In the genomic region with DNA sequence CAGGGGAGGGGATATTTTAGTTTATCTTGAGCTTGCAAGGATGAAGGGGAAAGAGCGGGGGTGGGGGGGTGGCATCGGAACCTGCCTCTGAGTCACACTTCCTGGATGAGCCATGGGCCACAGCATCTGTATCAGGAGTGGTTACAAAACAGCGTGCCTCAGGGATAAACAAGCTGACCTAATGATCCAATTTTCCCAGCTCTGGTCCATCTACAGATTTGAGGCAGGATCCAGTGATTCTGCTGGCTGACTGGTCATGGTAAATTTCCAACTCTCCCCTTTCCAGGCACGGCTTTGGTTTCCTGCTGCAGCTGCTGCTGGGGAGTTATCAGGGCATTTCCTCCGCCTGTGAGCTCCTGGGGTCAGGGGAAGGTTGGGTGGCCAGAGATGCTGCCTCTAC, we compare ENCODE assay signal across 1 cellular context.
A peak's percentile ranks its signal among the peaks of the same experiment; 100 is the strongest.
TF ChIP-seq lines count a peak whose summit lies in the region.

No MANE protein-coding gene starts in this region.

TF ChIP-seq in endothelial cell of umbilical vein, 7 proteins besides CTCF, POLR2A, EP300 and RAD21 (continued from another document):
- TF ChIP-seq JUN (IDR thresholded peaks at IDR 0.05; ENCODE audit: borderline replicate concordance, insufficient read depth, insufficient read length, low read depth) (peak; percentile 74), FOS (IDR thresholded peaks at IDR 0.05; ENCODE audit: borderline replicate concordance, insufficient read depth, low read length) (peak; percentile 89), GATA2 (IDR thresholded peaks at IDR 0.05; ENCODE audit: insufficient read depth, insufficient read length, low read depth, low read length) (peak; percentile 36), EZH2 (IDR thresholded peaks at IDR 0.05; ENCODE audit: borderline replicate concordance, low read depth, low read length, severe bottlenecking) (no peak)
